Comparison of ENCODE assay signal across 1 cellular context in the genomic region with DNA sequence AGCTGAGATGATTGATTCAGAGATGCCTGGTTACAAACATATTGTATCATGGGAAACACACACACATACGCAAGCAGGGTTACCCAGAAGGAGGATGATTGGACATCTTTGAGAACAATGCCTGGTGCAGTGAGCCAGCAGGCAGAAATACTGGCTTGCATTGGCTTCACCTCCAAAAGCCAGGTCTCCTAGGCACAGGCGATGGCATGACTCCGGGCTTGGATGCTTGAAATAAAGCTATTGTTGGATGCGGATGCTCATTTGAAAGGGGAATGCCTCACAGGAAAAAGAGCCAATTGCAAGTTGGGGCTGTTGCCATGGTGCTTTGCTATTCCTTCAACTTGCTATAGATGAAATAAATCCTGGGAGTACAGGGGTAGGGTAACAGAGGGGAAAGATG.
TF ChIP-seq lines count a peak whose summit lies in the region.

No MANE protein-coding gene starts in this region.

TF ChIP-seq in H1, 55 proteins besides CTCF, POLR2A, EP300 and RAD21 (continued from another document):
- TF ChIP-seq, protein P1, sequence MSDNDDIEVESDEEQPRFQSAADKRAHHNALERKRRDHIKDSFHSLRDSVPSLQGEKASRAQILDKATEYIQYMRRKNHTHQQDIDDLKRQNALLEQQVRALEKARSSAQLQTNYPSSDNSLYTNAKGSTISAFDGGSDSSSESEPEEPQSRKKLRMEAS (IDR thresholded peaks at IDR 0.05): no peak
- TF ChIP-seq CBX5 (IDR thresholded peaks at IDR 0.05; ENCODE audit: low read depth, low read length) (no peak), ZNF274 (IDR thresholded peaks at IDR 0.05; ENCODE audit: borderline replicate concordance, extremely low read depth, low read length) (no peak), BACH1 (IDR thresholded peaks at IDR 0.05; ENCODE audit: low read length) (no peak), KDM4A (IDR thresholded peaks at IDR 0.05; ENCODE audit: low read depth, low read length, severe bottlenecking) (no peak), EZH2 (IDR thresholded peaks at IDR 0.05; ENCODE audit: low read depth, low read length, severe bottlenecking) (no peak), SP1 (IDR thresholded peaks at IDR 0.05; ENCODE audit: low read depth, low read length) (no peak), TAF1 (IDR thresholded peaks at IDR 0.05; ENCODE audit: low read depth, low read length) (no peak), YY1 (IDR thresholded peaks at IDR 0.05; ENCODE audit: low read depth, low read length) (no peak), RNF2 (IDR thresholded peaks at IDR 0.05; ENCODE audit: borderline replicate concordance, low read depth, low read length, missing control alignments, poor library complexity, severe bottlenecking) (no peak), KDM1A (IDR thresholded peaks at IDR 0.05; ENCODE audit: borderline replicate concordance, low read length) (no peak), SUZ12 (IDR thresholded peaks at IDR 0.05; ENCODE audit: low read length) (no peak), TAF7 (optimal IDR thresholded peaks at IDR 0.05; ENCODE audit: borderline replicate concordance, low read depth, low read length) (no peak), FOSL1 (IDR thresholded peaks at IDR 0.05; ENCODE audit: insufficient read depth, low read depth, low read length) (no peak), TCF12 (IDR thresholded peaks at IDR 0.05; ENCODE audit: low read depth, low read length) (no peak)
